Comparison of ENCODE assay signal across 8 cellular contexts in genomic region chr3:148990211-148990610, GRCh38. TPM values are rescaled to one million over a fixed set of nuclear protein-coding genes. Genes with fewer than 3 reads are reported as not detected.
DNase-seq lines count a peak whose midpoint lies in the region; ATAC-seq and TF ChIP-seq lines count a peak whose summit lies in the region.

No MANE protein-coding gene starts in this region.

- no peak for TF ChIP-seq CTCF in tibial nerve (IDR thresholded peaks at IDR 0.05)
- no peak for TF ChIP-seq CTCF in testis (IDR thresholded peaks at IDR 0.05)

- H3K36me3 ChIP-seq in adipocyte (ENCODE audit: control insufficient read depth, insufficient read depth, low read length, severe bottlenecking) (peaks cover 12% of the 10 kb centered on the region), tibial nerve (peaks cover 0 to 13% (median 0%) of the 10 kb centered on the region in 3 donors), testis (ENCODE audit: low read depth, missing control alignments) (no peaks in the 10 kb centered on the region)

- TF ChIP-seq EP300 in tibial nerve (IDR thresholded peaks at IDR 0.05): no peak

- peak overlapping the region; percentile 83 to 86 for H3K4me3 Mint-ChIP-seq in activated T-cell treated with anti-CD3 and anti-CD28 coated beads, Interleukin-2, amount 50 U/mL, for 72 hours

- H3K9me3 Mint-ChIP-seq in activated T-cell treated with anti-CD3 and anti-CD28 coated beads, Interleukin-2, amount 50 U/mL, for 72 hours: no peaks in the 10 kb centered on the region

- DNase-seq in activated T-cell treated with anti-CD3 and anti-CD28 coated beads, Interleukin-2, amount 50 U/mL, for 72 hours: peak; percentile 7 to 21
- DNase-seq in activated T-cell treated with anti-CD3 and anti-CD28 coated beads for 4 hours (no peak), adipocyte (ENCODE audit: low read depth) (no peak), tibial nerve (ENCODE audit: low spot score in 2 of 2) (no peak), pons (ENCODE audit: low spot score) (no peak), testis (no peak), NCI-H1048 (lab: John Stamatoyannopoulos, UW) (no peak)

- intact Hi-C loops in testis (cut with DNase I; ENCODE audit: low total_unique reads): no loop called here

- H3K9me3 ChIP-seq in adipocyte (ENCODE audit: control insufficient read depth, low read length) (no peaks in the 10 kb centered on the region), tibial nerve (no peaks in the 10 kb centered on the region), testis (no peaks in the 10 kb centered on the region)

- no peaks in the 10 kb centered on the region for H3K27me3 Mint-ChIP-seq in activated T-cell treated with anti-CD3 and anti-CD28 coated beads, Interleukin-2, amount 50 U/mL, for 72 hours (ENCODE audit: low read depth)

- no peaks in the 10 kb centered on the region for H3K27me3 ChIP-seq in adipocyte (replicated peaks; ENCODE audit: control insufficient read depth, insufficient read depth, low read length)
- no peaks in the 10 kb centered on the region for H3K27me3 ChIP-seq in tibial nerve
- no peaks in the 10 kb centered on the region for H3K27me3 ChIP-seq in testis

- peak; percentile 24 to 45 for ATAC-seq in activated T-cell treated with anti-CD3 and anti-CD28 coated beads, Interleukin-2, amount 50 U/mL, for 72 hours (replicated peaks in 1 of 2)
- ATAC-seq in HG03342 (IDR thresholded peaks at IDR 0.05; ENCODE audit: unreplicated experiment): peak; percentile 12

- WGBS in tibial nerve, 2 donors: 63 to 70% methylated on average over 4 of the region's 4 CpGs
- 71 to 79% methylated on average over 4 of the region's 4 CpGs for WGBS in testis, 2 donors

- H3K9ac ChIP-seq in adipocyte (ENCODE audit: low read length): peak overlapping the region; percentile 89

- peaks cover 0 to 6% of the 10 kb centered on the region in 2 donors for H3K36me3 Mint-ChIP-seq in activated T-cell treated with anti-CD3 and anti-CD28 coated beads, Interleukin-2, amount 50 U/mL, for 72 hours (ENCODE audit: insufficient read depth in 2 of 2)

- peak overlapping the region in 3 of 4 donors; percentile 95 to 97 (median 96) for H3K27ac ChIP-seq in tibial nerve
- no peak overlapping the region for H3K27ac ChIP-seq in testis

- peaks cover 22% of the 10 kb centered on the region for H3K4me1 ChIP-seq in adipocyte (ENCODE audit: control insufficient read depth, insufficient read depth, low read length)
- peaks cover 0 to 24% (median 10%) of the 10 kb centered on the region in 4 donors for H3K4me1 ChIP-seq in tibial nerve
- H3K4me1 ChIP-seq in testis: peaks cover 6% of the 10 kb centered on the region

- peak overlapping the region; percentile 95 for H3K27ac Mint-ChIP-seq in activated T-cell treated with anti-CD3 and anti-CD28 coated beads, Interleukin-2, amount 50 U/mL, for 72 hours

- H3K4me3 ChIP-seq in adipocyte (ENCODE audit: low read length) (no peak overlapping the region), tibial nerve (no peak overlapping the region), testis (no peak overlapping the region)

- TF ChIP-seq POLR2A in tibial nerve (IDR thresholded peaks at IDR 0.05) (no peak), testis (IDR thresholded peaks at IDR 0.05) (no peak)

- H3K4me1 Mint-ChIP-seq in activated T-cell treated with anti-CD3 and anti-CD28 coated beads, Interleukin-2, amount 50 U/mL, for 72 hours (ENCODE audit: low read depth): peaks cover 24% of the 10 kb centered on the region

RNA-seq across cellular contexts. Expression of gene GYG1, which starts 1.1 kb away (rescaled TPM):
- total RNA-seq in activated T-cell treated with anti-CD3 and anti-CD28 coated beads, Interleukin-2, amount 50 U/mL, for 72 hours: 10 to 100 TPM; 14.1 to 21.7 TPM
- total RNA-seq in tibial nerve (10 to 100 TPM; 19.5 to 67.5 (median 26.0) TPM), testis (100 to 1,000 TPM; 128 to 138 TPM)
- polyA plus RNA-seq in testis (ENCODE audit: insufficient read depth, low read depth, low replicate concordance): 303 TPM

Comparison
In these comparisons a context has a peak if more than half of its experiments do, and no peak if none do; other contexts are left out.
1. DNase-seq: peak in activated T-cell treated with anti-CD3 and anti-CD28 coated beads, Interleukin-2, amount 50 U/mL, for 72 hours (2 of 2); none in activated T-cell treated with anti-CD3 and anti-CD28 coated beads for 4 hours (single experiment), adipocyte (single experiment), tibial nerve (0 of 2), pons (single experiment), testis (single experiment) and NCI-H1048 (single experiment).
2. H3K27ac ChIP-seq: peak in tibial nerve (3 of 4); none in testis (0 of 2).